Comparison of ENCODE assay signal across 33 cellular contexts in genomic region chr2:164221473-164221872, GRCh38.
DNase-seq lines count a peak whose midpoint lies in the region; FAIRE-seq lines count a peak whose summit lies in the region.
"Had no signal": no experiment of that assay in that cellular context is flagged by ENCODE, and none has a peak within 500 bp of the region (broad histone marks: within the 10 kb centered on the region; RNA-seq: fewer than 3 reads in every experiment).

No MANE protein-coding gene starts in this region.

- DNase-seq in SK-N-MC (ENCODE audit: low read depth, low spot score) (peak; percentile 77), frontal cortex (ENCODE audit: low spot score in 2 of 2) (no peak), MV-4-11 (lab: John Stamatoyannopoulos, UW) (no peak), iPS-NIHi7 (ENCODE audit: extremely low spot score) (no peak)
- DNase-seq in effector CD4-positive, alpha-beta T cell = no peak
- DNase-seq: 8988T; ACHN; AML-193; BE2C; C1 segment of cervical spinal cord; Caco-2; Calu3; CD4-positive, alpha-beta memory T cell; CD4-positive, alpha-beta T cell; CD4-positive, CD25-positive, alpha-beta regulatory T cell; CD8-positive, alpha-beta memory T cell; CD8-positive, alpha-beta T cell; COR-L47; DMS 273 treated with DMSO at 0.1 percent for 48 hours; DMS153; DMS53; DMS79; DMS79 treated with DMSO at 0.1 percent for 48 hours; DND-41; EL had no signal

- no peak overlapping the region for H3K9ac ChIP-seq in SK-N-MC (ENCODE audit: insufficient read length)
- H3K9ac ChIP-seq: BLaER1; BLaER1 treated with 17β-estradiol and CSF1 and Interleukin-3, amounts not matched to agents 10 nM and 100 nM had no signal

- peak overlapping the region; percentile 15; the same call in 1 of the 2 replicates for H3K4me3 ChIP-seq in SK-N-MC
- H3K4me3 ChIP-seq: A549; BLaER1; BLaER1 treated with 17β-estradiol and CSF1 and Interleukin-3, amounts not matched to agents 10 nM and 100 nM had no signal

- no peak overlapping the region for H3K27ac ChIP-seq in SK-N-MC
- H3K27ac ChIP-seq: 22Rv1; A549; BLaER1; BLaER1 treated with 17β-estradiol and CSF1 and Interleukin-3, amounts not matched to agents 10 nM and 100 nM; C4-2B had no signal

- H3K36me3 ChIP-seq in SK-N-MC (ENCODE audit: insufficient read depth, low read length) = no peaks in the 10 kb centered on the region
- H3K36me3 ChIP-seq: BE2C; BLaER1; BLaER1 treated with 17β-estradiol and CSF1 and Interleukin-3, amounts not matched to agents 10 nM and 100 nM had no signal

- H3K9me3 ChIP-seq in SK-N-MC (ENCODE audit: low read depth, low read length) = no peaks in the 10 kb centered on the region
- H3K9me3 ChIP-seq: A549; BE2C; BLaER1; BLaER1 treated with 17β-estradiol and CSF1 and Interleukin-3, amounts not matched to agents 10 nM and 100 nM; Caco-2 had no signal

- FAIRE-seq in endometrium (lab: Jason Lieb, UNC) (peak; percentile 59), frontal cortex (lab: Jason Lieb, UNC) (peak; percentile 23)
- FAIRE-seq: A204.1, A549, D721Med had no signal
